In genomic region chr10:86177483-86178155, GRCh38 we compare ENCODE assay signal across 18 cellular contexts.
"Had no signal": no experiment of that assay in that cellular context is flagged by ENCODE, and none has a peak within 500 bp of the region (broad histone marks: within the 10 kb centered on the region; RNA-seq: fewer than 3 reads in every experiment).

No MANE protein-coding gene starts in this region.

- H3K36me3 ChIP-seq: cardiac muscle cell had no signal

- H3K9me3 Mint-ChIP-seq: activated T-cell treated with anti-CD3 and anti-CD28 coated beads, Interleukin-2, amount 50 U/mL, for 4 hours; activated T-helper 2 cell treated with anti-CD3 and anti-CD28 coated beads, Interferon-gamma antibody, Interleukin-2, Interleukin-4, amounts not matched to agents 10 μg/mL and 5 μg/mL and 100 μg/mL, durations not matched to agents 14 hours and 24 hours and 36 hours; effector memory CD8-positive, alpha-beta T cell; natural killer cell treated with Interleukin-12 subunit alpha and Interleukin-12 subunit beta and Interleukin-15 and Interleukin-18, amount 100 ng/mL, for 72 hours had no signal

- ATAC-seq: activated T-cell treated with anti-CD3 and anti-CD28 coated beads, Interleukin-2, amount 50 U/mL, for 4 hours; effector memory CD8-positive, alpha-beta T cell; esophagus mucosa; left ventricle myocardium superior; T-helper 17 cell had no signal

- H3K4me1 Mint-ChIP-seq: T-helper 17 cell had no signal

- H2AFZ ChIP-seq: hepatocyte had no signal

- H3K4me2 ChIP-seq: hepatocyte had no signal

- FAIRE-seq: endothelial cell of umbilical vein had no signal

- DNase-seq: activated CD4-positive, alpha-beta T cell treated with anti-CD3 and anti-CD28 coated beads for 4 hours; activated CD4-positive, CD25-positive, alpha-beta regulatory T cell; activated CD8-positive, alpha-beta memory T cell treated with anti-CD3 and anti-CD28 coated beads, Interleukin-2, amount 50 U/mL, for 48 hours; activated naive CD4-positive, alpha-beta T cell; activated T-cell treated with anti-CD3 and anti-CD28 coated beads, Interleukin-2, amount 50 U/mL, for 4 hours; effector memory CD8-positive, alpha-beta T cell; foreskin melanocyte; left ventricle myocardium superior; mammary epithelial cell; T-helper 17 cell had no signal

- H3K4me3 ChIP-seq: cardiac muscle cell, hepatocyte, SK-N-MC had no signal

- H3K27me3 ChIP-seq: cardiac muscle cell had no signal

- H3K79me2 ChIP-seq: hepatocyte had no signal

- H3K27ac Mint-ChIP-seq: activated naive CD8-positive, alpha-beta T cell; activated T-helper 2 cell treated with anti-CD3 and anti-CD28 coated beads, Interferon-gamma antibody, Interleukin-2, Interleukin-4, amounts not matched to agents 10 μg/mL and 5 μg/mL and 100 μg/mL, durations not matched to agents 14 hours and 24 hours and 36 hours; effector memory CD8-positive, alpha-beta T cell; natural killer cell treated with Interleukin-12 subunit alpha and Interleukin-12 subunit beta and Interleukin-15 and Interleukin-18, amount 100 ng/mL, for 72 hours; T-helper 17 cell had no signal

- H3K4me3 Mint-ChIP-seq: activated naive CD8-positive, alpha-beta T cell; activated T-cell treated with anti-CD3 and anti-CD28 coated beads, Interleukin-2, amount 50 U/mL, for 4 hours; effector memory CD8-positive, alpha-beta T cell; natural killer cell treated with Interleukin-12 subunit alpha and Interleukin-12 subunit beta and Interleukin-15 and Interleukin-18, amount 100 ng/mL, for 72 hours; T-helper 17 cell had no signal

- H3K27me3 Mint-ChIP-seq: activated naive CD8-positive, alpha-beta T cell; natural killer cell treated with Interleukin-12 subunit alpha and Interleukin-12 subunit beta and Interleukin-15 and Interleukin-18, amount 100 ng/mL, for 72 hours had no signal

- H3K27ac ChIP-seq: cardiac muscle cell, hepatocyte, SK-N-MC had no signal

- H3K36me3 Mint-ChIP-seq: activated naive CD8-positive, alpha-beta T cell; natural killer cell treated with Interleukin-12 subunit alpha and Interleukin-12 subunit beta and Interleukin-15 and Interleukin-18, amount 100 ng/mL, for 72 hours had no signal
